1 cellular context compared by ENCODE assay signal in genomic region chr5:174323878-174324281, GRCh38.
TF ChIP-seq lines count a peak whose summit lies in the region.

No MANE protein-coding gene starts in this region.

TF ChIP-seq in GM12878, 131 proteins besides CTCF, POLR2A, EP300 and RAD21 (continued from another document):
- TF ChIP-seq ATF3 (IDR thresholded peaks at IDR 0.05; ENCODE audit: borderline replicate concordance, extremely low read depth, low read depth, low read length): peak; percentile 40; the same call in 1 of the 2 replicates
